Comparison of ENCODE assay signal across 1 cellular context in the genomic region with DNA sequence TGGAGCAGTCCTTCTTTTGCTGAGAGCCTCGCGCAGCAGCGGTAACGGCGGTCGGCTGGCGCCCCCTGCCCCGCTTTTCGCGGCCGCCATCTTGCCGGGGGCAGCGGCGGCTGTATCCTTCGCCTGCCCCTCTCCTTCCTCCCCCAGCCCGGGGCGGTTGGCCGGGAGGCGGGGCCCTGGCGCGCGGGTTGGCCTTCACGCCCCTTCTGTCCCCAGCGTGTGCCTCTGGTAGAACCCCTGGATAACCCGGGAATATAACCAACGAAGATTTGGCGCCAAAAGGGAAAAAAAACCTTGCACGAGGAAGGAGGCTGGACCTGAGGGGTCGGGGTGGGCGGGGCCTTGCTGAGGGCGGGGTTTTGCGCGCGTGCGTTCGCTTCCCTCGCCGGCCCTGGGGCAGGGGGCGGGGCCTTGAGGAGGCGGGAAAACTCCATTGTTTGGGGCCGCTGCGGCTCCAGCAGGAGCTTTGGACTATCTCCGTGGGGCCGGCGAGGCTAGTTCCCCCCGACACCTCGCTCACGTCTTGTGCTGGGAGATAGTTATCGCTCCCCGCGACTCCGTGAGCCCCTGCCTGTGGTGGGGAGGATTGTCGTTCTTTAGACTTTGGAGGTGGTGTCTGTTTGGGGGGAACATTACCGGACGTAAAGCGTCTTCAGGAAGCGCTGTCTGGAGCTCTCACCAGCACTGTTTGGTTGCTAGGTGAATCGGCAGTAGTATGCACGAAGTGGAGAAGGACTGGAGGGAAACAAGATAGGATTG.
TF ChIP-seq lines count a peak whose summit lies in the region.

No MANE protein-coding gene starts in this region.

TF ChIP-seq in SK-N-SH, 30 proteins besides CTCF, POLR2A, EP300 and RAD21 (continued from another document):
- TF ChIP-seq, protein P1, sequence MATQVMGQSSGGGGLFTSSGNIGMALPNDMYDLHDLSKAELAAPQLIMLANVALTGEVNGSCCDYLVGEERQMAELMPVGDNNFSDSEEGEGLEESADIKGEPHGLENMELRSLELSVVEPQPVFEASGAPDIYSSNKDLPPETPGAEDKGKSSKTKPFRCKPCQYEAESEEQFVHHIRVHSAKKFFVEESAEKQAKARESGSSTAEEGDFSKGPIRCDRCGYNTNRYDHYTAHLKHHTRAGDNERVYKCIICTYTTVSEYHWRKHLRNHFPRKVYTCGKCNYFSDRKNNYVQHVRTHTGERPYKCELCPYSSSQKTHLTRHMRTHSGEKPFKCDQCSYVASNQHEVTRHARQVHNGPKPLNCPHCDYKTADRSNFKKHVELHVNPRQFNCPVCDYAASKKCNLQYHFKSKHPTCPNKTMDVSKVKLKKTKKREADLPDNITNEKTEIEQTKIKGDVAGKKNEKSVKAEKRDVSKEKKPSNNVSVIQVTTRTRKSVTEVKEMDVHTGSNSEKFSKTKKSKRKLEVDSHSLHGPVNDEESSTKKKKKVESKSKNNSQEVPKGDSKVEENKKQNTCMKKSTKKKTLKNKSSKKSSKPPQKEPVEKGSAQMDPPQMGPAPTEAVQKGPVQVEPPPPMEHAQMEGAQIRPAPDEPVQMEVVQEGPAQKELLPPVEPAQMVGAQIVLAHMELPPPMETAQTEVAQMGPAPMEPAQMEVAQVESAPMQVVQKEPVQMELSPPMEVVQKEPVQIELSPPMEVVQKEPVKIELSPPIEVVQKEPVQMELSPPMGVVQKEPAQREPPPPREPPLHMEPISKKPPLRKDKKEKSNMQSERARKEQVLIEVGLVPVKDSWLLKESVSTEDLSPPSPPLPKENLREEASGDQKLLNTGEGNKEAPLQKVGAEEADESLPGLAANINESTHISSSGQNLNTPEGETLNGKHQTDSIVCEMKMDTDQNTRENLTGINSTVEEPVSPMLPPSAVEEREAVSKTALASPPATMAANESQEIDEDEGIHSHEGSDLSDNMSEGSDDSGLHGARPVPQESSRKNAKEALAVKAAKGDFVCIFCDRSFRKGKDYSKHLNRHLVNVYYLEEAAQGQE (IDR thresholded peaks at IDR 0.05; ENCODE audit: low read depth, low read length) = no peak
- TF ChIP-seq FOXJ3 (CRISPR knock-in tag; IDR thresholded peaks at IDR 0.05) (no peak), YY1 (IDR thresholded peaks at IDR 0.05; ENCODE audit: low read depth) (peak; percentile 88), GABPA (IDR thresholded peaks at IDR 0.05; ENCODE audit: low read depth) (no peak; the same call in 1 of the 2 replicates), CHD2 (IDR thresholded peaks at IDR 0.05; ENCODE audit: low read length, partially characterized antibody) (no peak), RFX5 (IDR thresholded peaks at IDR 0.05; ENCODE audit: low read length) (peak; percentile 84), MEF2A (IDR thresholded peaks at IDR 0.05; ENCODE audit: borderline replicate concordance, low read depth) (no peak), FOSL2 (IDR thresholded peaks at IDR 0.05; ENCODE audit: borderline replicate concordance, low read depth) (no peak), NFIC (IDR thresholded peaks at IDR 0.05; ENCODE audit: borderline replicate concordance) (no peak), EZH2phosphoT487 (IDR thresholded peaks at IDR 0.05; ENCODE audit: borderline replicate concordance, low read depth) (no peak), TCF12 (IDR thresholded peaks at IDR 0.05) (no peak), NRF1 (IDR thresholded peaks at IDR 0.05; ENCODE audit: low read depth, low read length) (peak; percentile 43), TAF1 (IDR thresholded peaks at IDR 0.05; ENCODE audit: borderline replicate concordance, low read depth, low read length) (peak; percentile 68; the same call in 1 of the 2 replicates), RXRA (IDR thresholded peaks at IDR 0.05; ENCODE audit: borderline replicate concordance, low read depth) (no peak), FOXM1 (IDR thresholded peaks at IDR 0.05; ENCODE audit: low read depth) (no peak), ELF1 (IDR thresholded peaks at IDR 0.05) (no peak), TEAD4 (IDR thresholded peaks at IDR 0.05; ENCODE audit: borderline replicate concordance, insufficient read depth) (no peak)
- TF ChIP-seq, protein P2, sequence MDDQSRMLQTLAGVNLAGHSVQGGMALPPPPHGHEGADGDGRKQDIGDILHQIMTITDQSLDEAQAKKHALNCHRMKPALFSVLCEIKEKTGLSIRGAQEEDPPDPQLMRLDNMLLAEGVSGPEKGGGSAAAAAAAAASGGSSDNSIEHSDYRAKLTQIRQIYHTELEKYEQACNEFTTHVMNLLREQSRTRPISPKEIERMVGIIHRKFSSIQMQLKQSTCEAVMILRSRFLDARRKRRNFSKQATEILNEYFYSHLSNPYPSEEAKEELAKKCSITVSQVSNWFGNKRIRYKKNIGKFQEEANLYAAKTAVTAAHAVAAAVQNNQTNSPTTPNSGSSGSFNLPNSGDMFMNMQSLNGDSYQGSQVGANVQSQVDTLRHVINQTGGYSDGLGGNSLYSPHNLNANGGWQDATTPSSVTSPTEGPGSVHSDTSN (IDR thresholded peaks at IDR 0.05) = no peak
- TF ChIP-seq, protein P3, sequence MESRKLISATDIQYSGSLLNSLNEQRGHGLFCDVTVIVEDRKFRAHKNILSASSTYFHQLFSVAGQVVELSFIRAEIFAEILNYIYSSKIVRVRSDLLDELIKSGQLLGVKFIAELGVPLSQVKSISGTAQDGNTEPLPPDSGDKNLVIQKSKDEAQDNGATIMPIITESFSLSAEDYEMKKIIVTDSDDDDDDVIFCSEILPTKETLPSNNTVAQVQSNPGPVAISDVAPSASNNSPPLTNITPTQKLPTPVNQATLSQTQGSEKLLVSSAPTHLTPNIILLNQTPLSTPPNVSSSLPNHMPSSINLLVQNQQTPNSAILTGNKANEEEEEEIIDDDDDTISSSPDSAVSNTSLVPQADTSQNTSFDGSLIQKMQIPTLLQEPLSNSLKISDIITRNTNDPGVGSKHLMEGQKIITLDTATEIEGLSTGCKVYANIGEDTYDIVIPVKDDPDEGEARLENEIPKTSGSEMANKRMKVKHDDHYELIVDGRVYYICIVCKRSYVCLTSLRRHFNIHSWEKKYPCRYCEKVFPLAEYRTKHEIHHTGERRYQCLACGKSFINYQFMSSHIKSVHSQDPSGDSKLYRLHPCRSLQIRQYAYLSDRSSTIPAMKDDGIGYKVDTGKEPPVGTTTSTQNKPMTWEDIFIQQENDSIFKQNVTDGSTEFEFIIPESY (IDR thresholded peaks at IDR 0.05; ENCODE audit: borderline replicate concordance, low read depth) = no peak
- TF ChIP-seq, protein P4, sequence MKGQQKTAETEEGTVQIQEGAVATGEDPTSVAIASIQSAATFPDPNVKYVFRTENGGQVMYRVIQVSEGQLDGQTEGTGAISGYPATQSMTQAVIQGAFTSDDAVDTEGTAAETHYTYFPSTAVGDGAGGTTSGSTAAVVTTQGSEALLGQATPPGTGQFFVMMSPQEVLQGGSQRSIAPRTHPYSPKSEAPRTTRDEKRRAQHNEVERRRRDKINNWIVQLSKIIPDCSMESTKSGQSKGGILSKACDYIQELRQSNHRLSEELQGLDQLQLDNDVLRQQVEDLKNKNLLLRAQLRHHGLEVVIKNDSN (IDR thresholded peaks at IDR 0.05; ENCODE audit: borderline replicate concordance, low read depth) = no peak
- TF ChIP-seq, protein P5, sequence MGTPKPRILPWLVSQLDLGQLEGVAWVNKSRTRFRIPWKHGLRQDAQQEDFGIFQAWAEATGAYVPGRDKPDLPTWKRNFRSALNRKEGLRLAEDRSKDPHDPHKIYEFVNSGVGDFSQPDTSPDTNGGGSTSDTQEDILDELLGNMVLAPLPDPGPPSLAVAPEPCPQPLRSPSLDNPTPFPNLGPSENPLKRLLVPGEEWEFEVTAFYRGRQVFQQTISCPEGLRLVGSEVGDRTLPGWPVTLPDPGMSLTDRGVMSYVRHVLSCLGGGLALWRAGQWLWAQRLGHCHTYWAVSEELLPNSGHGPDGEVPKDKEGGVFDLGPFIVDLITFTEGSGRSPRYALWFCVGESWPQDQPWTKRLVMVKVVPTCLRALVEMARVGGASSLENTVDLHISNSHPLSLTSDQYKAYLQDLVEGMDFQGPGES (IDR thresholded peaks at IDR 0.05; ENCODE audit: low read depth, low read length) = no peak
- TF ChIP-seq, protein P6, sequence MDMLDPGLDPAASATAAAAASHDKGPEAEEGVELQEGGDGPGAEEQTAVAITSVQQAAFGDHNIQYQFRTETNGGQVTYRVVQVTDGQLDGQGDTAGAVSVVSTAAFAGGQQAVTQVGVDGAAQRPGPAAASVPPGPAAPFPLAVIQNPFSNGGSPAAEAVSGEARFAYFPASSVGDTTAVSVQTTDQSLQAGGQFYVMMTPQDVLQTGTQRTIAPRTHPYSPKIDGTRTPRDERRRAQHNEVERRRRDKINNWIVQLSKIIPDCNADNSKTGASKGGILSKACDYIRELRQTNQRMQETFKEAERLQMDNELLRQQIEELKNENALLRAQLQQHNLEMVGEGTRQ (IDR thresholded peaks at IDR 0.05; ENCODE audit: borderline replicate concordance, low read depth, low read length) = no peak
